ENCODE assay signal across 8 cellular contexts in the genomic region with DNA sequence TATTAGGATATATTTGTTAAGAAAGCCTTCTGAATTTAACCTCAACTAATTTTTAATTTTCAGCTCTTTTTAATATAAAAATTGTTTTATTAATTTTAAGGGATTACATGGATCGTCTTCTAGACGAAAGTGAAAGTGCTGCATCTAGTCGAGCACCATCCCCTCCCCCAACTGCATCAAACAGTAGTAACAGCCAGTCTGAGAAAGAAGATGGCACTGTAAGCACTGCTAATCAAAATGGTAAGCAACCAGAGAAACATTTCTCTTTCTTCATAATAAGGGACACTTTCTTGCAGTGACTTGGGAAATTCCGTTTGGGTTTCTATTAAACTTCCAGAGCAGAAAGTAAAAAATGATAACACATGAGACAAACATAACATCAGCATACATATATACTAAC. TPM values are rescaled to one million over a fixed set of nuclear protein-coding genes. Genes with fewer than 3 reads are reported as not detected.
DNase-seq lines count a peak whose midpoint lies in the region; ATAC-seq, FAIRE-seq and TF ChIP-seq lines count a peak whose summit lies in the region.

No MANE protein-coding gene starts in this region.

- WGBS in liver = 16% methylated on average over 4 of the region's 4 CpGs
- 89% methylated on average over 4 of the region's 4 CpGs for WGBS in HepG2 (ENCODE audit: low lambda C conversion rate)

- H3K27ac ChIP-seq in liver (ENCODE audit: low read depth in 1 of 2, low read length in 2 of 2) (peak overlapping the region; percentile 60 to 63), HepG2 (ENCODE audit: extremely low read length, insufficient read depth, low read length) (no peak overlapping the region), vagina (peak overlapping the region; percentile 53)

- CTCF ChIA-PET in HepG2 (lab: Yijun Ruan, JAX; ENCODE audit: low intra/inter-chr PET ratio, low total read pairs) = no interaction called here

- no peak overlapping the region for H3K4me2 ChIP-seq in HepG2 (ENCODE audit: low read depth, low read length)

- DNase-seq in HepG2 (ENCODE audit: low spot score) = no peak
- no peak for DNase-seq in adipocyte (ENCODE audit: low read depth)
- DNase-seq in mucosa of gallbladder (ENCODE audit: low spot score) = peak; percentile 31
- DNase-seq in vagina (ENCODE audit: extremely low spot score in 2 of 2) = no peak
- DNase-seq in NCI-H146 (lab: John Stamatoyannopoulos, UW) = no peak
- no peak for DNase-seq in NCI-H510A (lab: John Stamatoyannopoulos, UW)

- TF ChIP-seq POLR2A in HepG2 (IDR thresholded peaks at IDR 0.05; ENCODE audit: insufficient read depth in 1 of 2, low read depth in 2 of 2, low read length in 2 of 2) (no peak), vagina (IDR thresholded peaks at IDR 0.05) (no peak)

- peaks cover 0 to 34% (median 16%) of the 10 kb centered on the region in 4 donors for H3K4me1 ChIP-seq in liver (ENCODE audit: control insufficient read depth in 4 of 4, insufficient read depth in 4 of 4, low read length in 3 of 4)
- peaks cover 15% of the 10 kb centered on the region for H3K4me1 ChIP-seq in HepG2 (ENCODE audit: insufficient read depth, low read length)
- peaks cover 4% of the 10 kb centered on the region for H3K4me1 ChIP-seq in adipocyte (ENCODE audit: control insufficient read depth, insufficient read depth, low read length)
- H3K4me1 ChIP-seq in vagina = peaks cover 23% of the 10 kb centered on the region

- H3K79me2 ChIP-seq in HepG2 (ENCODE audit: insufficient read depth, low read length) = no peaks in the 10 kb centered on the region

- no peak for TF ChIP-seq CTCF in liver (IDR thresholded peaks at IDR 0.05; ENCODE audit: low read depth, low read length, missing input control)
- no peak for TF ChIP-seq CTCF in HepG2 (CRISPR knock-in tag; IDR thresholded peaks at IDR 0.05)
- TF ChIP-seq CTCF in vagina (IDR thresholded peaks at IDR 0.05) = no peak

- in situ Hi-C loops in HepG2 (cut with HindIII; ENCODE audit: extremely low pct_ligation_motif_present, low pct_unique_long_range_greater_than_20kb) = no loop called here

- H3K27me3 ChIP-seq in liver (ENCODE audit: control insufficient read depth in 4 of 4, insufficient read depth in 4 of 4, low read length in 3 of 4) (no peaks in the 10 kb centered on the region), HepG2 (ENCODE audit: control insufficient read depth in 1 of 2, insufficient read depth in 2 of 2, low read length in 2 of 2) (no peaks in the 10 kb centered on the region), adipocyte (replicated peaks; ENCODE audit: control insufficient read depth, insufficient read depth, low read length) (no peaks in the 10 kb centered on the region), vagina (no peaks in the 10 kb centered on the region)

- no TSS peak for BruUV-seq in HepG2 (replicated peaks; lab: Mats Ljungman, UMichigan)

- peak overlapping the region; percentile 49 to 75 for H3K9ac ChIP-seq in liver (ENCODE audit: low read depth in 1 of 2, low read length in 2 of 2)
- H3K9ac ChIP-seq in HepG2 (ENCODE audit: insufficient read depth, low read depth, low read length) = no peak overlapping the region
- peak overlapping the region; percentile 67 for H3K9ac ChIP-seq in adipocyte (ENCODE audit: low read length)

- TF ChIP-seq EP300 in HepG2 (IDR thresholded peaks at IDR 0.05; ENCODE audit: low read depth in 2 of 2, low read length in 2 of 2) (no peak), HepG2 (CRISPR knock-in tag; IDR thresholded peaks at IDR 0.05; ENCODE audit: borderline replicate concordance) (no peak)

- TF ChIP-seq RAD21 in liver (IDR thresholded peaks at IDR 0.05) (peak; percentile 16 to 41), HepG2 (CRISPR knock-in tag; IDR thresholded peaks at IDR 0.05) (no peak)

- H3K4me3 ChIP-seq in liver (ENCODE audit: low read depth in 1 of 3, low read length in 3 of 3) = peak overlapping the region; percentile 25 to 34 (median 26)
- no peak overlapping the region for H3K4me3 ChIP-seq in HepG2 (replicated peaks in 1 of 3; ENCODE audit: insufficient read depth in 1 of 3, low read depth in 2 of 3, low read length in 3 of 3)
- peak overlapping the region; percentile 74 for H3K4me3 ChIP-seq in adipocyte (ENCODE audit: low read length)
- H3K4me3 ChIP-seq in vagina = peak overlapping the region; percentile 3 to 26

- peaks cover 1 to 24% (median 9%) of the 10 kb centered on the region in 4 donors for H3K36me3 ChIP-seq in liver (ENCODE audit: control insufficient read depth in 4 of 4, insufficient read depth in 3 of 4, low read depth in 1 of 4, low read length in 3 of 4)
- peaks cover 9 to 45% of the 10 kb centered on the region in 2 experiments for H3K36me3 ChIP-seq in HepG2 (replicated peaks in 1 of 2; ENCODE audit: control insufficient read depth in 1 of 2, insufficient read depth in 2 of 2, low read length in 2 of 2)
- H3K36me3 ChIP-seq in adipocyte (ENCODE audit: control insufficient read depth, insufficient read depth, low read length, severe bottlenecking) = peaks cover 83% of the 10 kb centered on the region
- H3K36me3 ChIP-seq in vagina = peaks cover 0 to 44% of the 10 kb centered on the region in 2 donors

- no peak for ATAC-seq in HepG2
- ATAC-seq in HG03025 (IDR thresholded peaks at IDR 0.05; ENCODE audit: low FRiP score, unreplicated experiment) = no peak

- no peaks in the 10 kb centered on the region for H4K20me1 ChIP-seq in HepG2 (ENCODE audit: insufficient read depth, low read length)

- H3K9me3 ChIP-seq in liver (ENCODE audit: control insufficient read depth in 4 of 4, low read length in 3 of 4) = no peaks in the 10 kb centered on the region
- H3K9me3 ChIP-seq in HepG2 (ENCODE audit: low read length) = no peaks in the 10 kb centered on the region
- no peaks in the 10 kb centered on the region for H3K9me3 ChIP-seq in adipocyte (ENCODE audit: control insufficient read depth, low read length)
- no peaks in the 10 kb centered on the region for H3K9me3 ChIP-seq in vagina

- no peak overlapping the region for H2AFZ ChIP-seq in HepG2 (ENCODE audit: low read length)

- intact Hi-C loops in HepG2 (cut with micrococcal nuclease; ENCODE audit: unreplicated experiment) = no loop called here
- intact Hi-C loops in vagina (cut with DNase I) = no loop called here

- POLR2A ChIA-PET in HepG2 (lab: Yijun Ruan, JAX) = no interaction called here

- FAIRE-seq in HepG2 (lab: Jason Lieb, UNC) = no peak

TF ChIP-seq in HepG2, 621 proteins besides CTCF, POLR2A, EP300 and RAD21 (continues in another document):
- TF ChIP-seq RAD51 (IDR thresholded peaks at IDR 0.05; ENCODE audit: borderline replicate concordance) = no peak

RNA-seq across cellular contexts. Expression of a gene that starts 56.9 kb away (rescaled TPM):
- total RNA-seq in liver = 10 to 100 TPM; 15.6 to 17.7 TPM
- 10 to 100 TPM in 1 of 2 donors, 1 to 10 TPM in 1; 7.3 to 23.2 TPM for polyA plus RNA-seq in liver
- 30.4 and 49.3 TPM in 2 replicates for total RNA-seq in HepG2 (2016; rRNA removed; fragmentation: Illumina TruSeq; extraction: Trizol)
- 21.3 and 23.1 TPM in 2 replicates for total RNA-seq in HepG2 (2016; cell fraction: cytosol; rRNA removed; fragmentation: Illumina TruSeq; extraction: Trizol; ENCODE audit: low read depth)
- 29.2 and 46.7 TPM in 2 replicates for total RNA-seq in HepG2 (2016; cell fraction: insoluble cytoplasmic fraction; rRNA removed; fragmentation: Illumina TruSeq; extraction: Trizol)
- 20.0 and 23.3 TPM in 2 replicates for total RNA-seq in HepG2 (2016; cell fraction: membrane; rRNA removed; fragmentation: Illumina TruSeq; extraction: Trizol)
- total RNA-seq in HepG2 (2016; cell fraction: nucleus; rRNA removed; fragmentation: Illumina TruSeq; extraction: Trizol) = 27.6 and 28.7 TPM in 2 replicates
- 5.8 and 7.0 TPM in 2 replicates for polyA plus RNA-seq in HepG2 (2011; rRNA removed)
- 2.4 and 3.9 TPM in 2 replicates for polyA plus RNA-seq in HepG2 (2011; cell fraction: cytosol; rRNA removed)
- 3.5 and 4.5 TPM in 2 replicates for polyA plus RNA-seq in HepG2 (2011; cell fraction: nucleus; rRNA removed)
- polyA plus RNA-seq in HepG2 (2012) = 9.4 and 12.5 TPM in 2 replicates
- 2.3 and 2.4 TPM in 2 replicates for polyA plus RNA-seq in HepG2 (2016; cell fraction: cytosol; fragmentation: Illumina TruSeq; extraction: Trizol; ENCODE audit: low read depth)
- 24.6 and 29.2 TPM in 2 replicates for polyA plus RNA-seq in HepG2 (2016; cell fraction: insoluble cytoplasmic fraction; fragmentation: Illumina TruSeq; extraction: Trizol; ENCODE audit: low read depth)
- polyA plus RNA-seq in HepG2 (2016; cell fraction: membrane; fragmentation: Illumina TruSeq; extraction: Trizol; ENCODE audit: low read depth) = 6.4 and 6.7 TPM in 2 replicates
- 21.5 and 24.2 TPM in 2 replicates for polyA plus RNA-seq in HepG2 (2016; cell fraction: nucleus; fragmentation: Illumina TruSeq; extraction: Trizol; ENCODE audit: insufficient read depth, low read depth)
- 7.4 and 14.2 TPM in 2 replicates for polyA minus RNA-seq in HepG2 (2011; rRNA and poly(A)+ RNA removed; ENCODE audit: low replicate concordance)
- polyA minus RNA-seq in HepG2 (2011; cell fraction: cytosol; rRNA and poly(A)+ RNA removed) = 18.3 and 20.1 TPM in 2 replicates
- polyA minus RNA-seq in HepG2 (2011; cell fraction: nucleus; rRNA and poly(A)+ RNA removed) = 51.3 and 53.3 TPM in 2 replicates
- 38.5 TPM for total RNA-seq in mucosa of gallbladder
- 39.5 TPM for total RNA-seq in vagina

RNA-seq across cellular contexts. Expression of a gene that starts 57.0 kb away (rescaled TPM):
- total RNA-seq in liver (1 to 10 TPM; 1.3 to 1.8 TPM), HepG2 (2016; rRNA removed; fragmentation: Illumina TruSeq; extraction: Trizol) (0.04 and 0.38 TPM in 2 replicates), mucosa of gallbladder (17.1 TPM), vagina (10.3 TPM)
- polyA plus RNA-seq in liver (under 1 TPM; 0.42 to 0.43 TPM), HepG2 (2011; rRNA removed) (0.08 and 0.25 TPM in 2 replicates)
- total RNA-seq in HepG2 (2016; cell fraction: cytosol; rRNA removed; fragmentation: Illumina TruSeq; extraction: Trizol; ENCODE audit: low read depth) = 1.8 and 4.7 TPM in 2 replicates
- total RNA-seq in HepG2 (2016; cell fraction: insoluble cytoplasmic fraction; rRNA removed; fragmentation: Illumina TruSeq; extraction: Trizol) = 0.33 and 2.4 TPM in 2 replicates
- 0.69 and 0.80 TPM in 2 replicates for total RNA-seq in HepG2 (2016; cell fraction: membrane; rRNA removed; fragmentation: Illumina TruSeq; extraction: Trizol)
- 3.9 and 6.5 TPM in 2 replicates for total RNA-seq in HepG2 (2016; cell fraction: nucleus; rRNA removed; fragmentation: Illumina TruSeq; extraction: Trizol)
- polyA plus RNA-seq in HepG2 (2011; cell fraction: cytosol; rRNA removed) = 0.08 and 0.15 TPM in 2 replicates
- 0.02 and 0.16 TPM in 2 replicates for polyA plus RNA-seq in HepG2 (2011; cell fraction: nucleus; rRNA removed)
- 0.24 and 2.1 TPM in 2 replicates for polyA plus RNA-seq in HepG2 (2012)
- polyA plus RNA-seq in HepG2 (2016; cell fraction: cytosol; fragmentation: Illumina TruSeq; extraction: Trizol; ENCODE audit: low read depth) = 0.80 and 2.0 TPM in 2 replicates
- polyA plus RNA-seq in HepG2 (2016; cell fraction: insoluble cytoplasmic fraction; fragmentation: Illumina TruSeq; extraction: Trizol; ENCODE audit: low read depth) = 0.37 and 0.70 TPM in 2 replicates
- polyA plus RNA-seq in HepG2 (2016; cell fraction: membrane; fragmentation: Illumina TruSeq; extraction: Trizol; ENCODE audit: low read depth) = 0.24 and 1.4 TPM in 2 replicates
- polyA plus RNA-seq in HepG2 (2016; cell fraction: nucleus; fragmentation: Illumina TruSeq; extraction: Trizol; ENCODE audit: insufficient read depth, low read depth) = 0.70 and 0.71 TPM in 2 replicates
- 0.89 and 3.4 TPM in 2 replicates for polyA minus RNA-seq in HepG2 (2011; rRNA and poly(A)+ RNA removed; ENCODE audit: low replicate concordance)
- polyA minus RNA-seq in HepG2 (2011; cell fraction: cytosol; rRNA and poly(A)+ RNA removed) = not detected in 2 replicates
- polyA minus RNA-seq in HepG2 (2011; cell fraction: nucleus; rRNA and poly(A)+ RNA removed) = 0.50 and 0.64 TPM in 2 replicates

Comparison
In these comparisons a context has a peak if more than half of its experiments do, and no peak if none do; other contexts are left out.
1. H3K4me3 ChIP-seq: peak in liver (3 of 3), adipocyte (single experiment) and vagina (2 of 2); none in HepG2 (0 of 3).